14 cellular contexts compared by ENCODE assay signal in the genomic region with DNA sequence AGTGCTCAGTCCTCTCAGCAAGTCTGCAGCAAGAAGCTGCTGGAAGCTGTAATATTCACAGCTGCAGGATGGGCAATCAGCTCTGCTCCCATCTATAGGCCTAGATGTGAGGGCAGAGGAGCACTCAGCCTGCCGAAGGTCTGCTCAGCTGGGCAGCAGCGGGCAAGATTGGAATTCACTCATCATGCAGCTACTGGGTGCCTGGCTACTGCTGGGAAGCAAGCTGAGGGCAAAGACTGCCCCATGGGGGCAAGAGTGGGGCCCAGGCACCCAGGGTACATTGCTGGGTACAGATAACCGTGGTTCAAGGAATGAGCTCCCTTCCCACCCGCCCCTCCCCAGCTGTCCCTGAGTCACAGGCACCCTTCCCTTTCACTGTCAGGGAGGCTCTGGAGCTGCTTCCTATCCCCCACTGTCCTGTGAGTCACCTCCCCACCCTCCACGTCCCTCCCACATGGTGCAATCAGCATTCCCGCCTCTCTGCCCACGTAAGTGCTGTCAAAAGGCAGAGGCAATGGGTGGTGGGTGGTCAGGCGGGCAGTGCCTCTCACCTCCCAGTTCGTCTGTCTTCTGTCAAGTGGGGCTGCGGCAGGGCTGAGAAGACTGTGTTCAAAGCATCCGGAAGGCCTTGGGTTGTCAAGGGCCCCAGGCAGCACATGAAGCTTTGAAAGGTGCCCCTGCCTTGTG.
DNase-seq lines count a peak whose midpoint lies in the region; ATAC-seq and TF ChIP-seq lines count a peak whose summit lies in the region.
"Had no signal": no experiment of that assay in that cellular context is flagged by ENCODE, and none has a peak within 500 bp of the region (broad histone marks: within the 10 kb centered on the region; RNA-seq: fewer than 3 reads in every experiment).

No MANE protein-coding gene starts in this region.

- no peak overlapping the region for H2BK15ac ChIP-seq in mesenchymal stem cell (ENCODE audit: low read depth, poor library complexity, severe bottlenecking)

- no peaks in the 10 kb centered on the region for H3K36me3 ChIP-seq in mesenchymal stem cell (ENCODE audit: control insufficient read depth in 1 of 2, insufficient read depth in 2 of 2, low read depth in 1 of 2, low read length in 2 of 2)
- H3K36me3 ChIP-seq: HAP-1, pancreas, vagina had no signal

- H2AK5ac ChIP-seq in mesenchymal stem cell (ENCODE audit: low read length, severe bottlenecking) = no peak overlapping the region

- 55% methylated on average over 11 of the region's 11 CpGs for WGBS in mesenchymal stem cell

- H3K4me2 ChIP-seq in mesenchymal stem cell (ENCODE audit: low read length, poor library complexity, severe bottlenecking) = no peak overlapping the region

- H3K27me3 ChIP-seq in mesenchymal stem cell (ENCODE audit: control insufficient read depth in 1 of 2, insufficient read depth in 1 of 2, low read length in 2 of 2) = peaks cover 3 to 4% of the 10 kb centered on the region in 2 experiments
- H3K27me3 ChIP-seq: pancreas, vagina had no signal

- H3K18ac ChIP-seq in mesenchymal stem cell (ENCODE audit: low read depth in 1 of 2, low read length in 2 of 2) = no peak overlapping the region

- TF ChIP-seq CTCF in epithelial cell of esophagus (IDR thresholded peaks at IDR 0.05; ENCODE audit: insufficient read depth, low read depth, low read length, missing control alignments) = no peak

- no peak overlapping the region for H2BK12ac ChIP-seq in mesenchymal stem cell (ENCODE audit: low read length in 2 of 2)

- H4K91ac ChIP-seq in mesenchymal stem cell (ENCODE audit: low read length) = no peak overlapping the region

- DNase-seq in EL (peak; percentile 90), NCI-H226 (peak; percentile 86), epithelial cell of esophagus (ENCODE audit: low read depth) (peak; percentile 72), non-pigmented ciliary epithelial cell (ENCODE audit: low read depth) (peak; percentile 48), mesenchymal stem cell (no peak), Right ventricle myocardium superior (no peak)
- DNase-seq in activated CD4-positive, CD25-positive, alpha-beta regulatory T cell (lab: John Stamatoyannopoulos, UW) = no peak
- DNase-seq: activated CD4-positive, alpha-beta T cell treated with anti-CD3 and anti-CD28 coated beads, Interleukin-2, amount 10 ng/mL, durations not matched to agents 24 days and 14 days; effector memory CD8-positive, alpha-beta T cell; NCI-H1930; pancreas had no signal

- H3K9ac ChIP-seq in mesenchymal stem cell (ENCODE audit: low read length) = no peak overlapping the region

- intact Hi-C loops in Right ventricle myocardium superior (cut with DNase I) = no loop called here

- no peak overlapping the region for H4K8ac ChIP-seq in mesenchymal stem cell (ENCODE audit: low read length)

- H2AFZ ChIP-seq in mesenchymal stem cell (ENCODE audit: low read depth, low read length) = no peak overlapping the region

- ATAC-seq in HG03175 (IDR thresholded peaks at IDR 0.05; ENCODE audit: unreplicated experiment) (no peak), Right ventricle myocardium superior (ENCODE audit: poor library complexity) (no peak)
- ATAC-seq: effector memory CD8-positive, alpha-beta T cell; pancreas had no signal

- no peaks in the 10 kb centered on the region for H3K79me1 ChIP-seq in mesenchymal stem cell (replicated peaks; ENCODE audit: low read length, poor library complexity, severe bottlenecking)

- H3K4ac ChIP-seq in mesenchymal stem cell (ENCODE audit: low read depth in 1 of 2, low read length in 2 of 2) = no peak overlapping the region

- H3K4me1 ChIP-seq in mesenchymal stem cell (ENCODE audit: control insufficient read depth, insufficient read depth, low read depth, low read length) = peaks cover 7% of the 10 kb centered on the region
- H3K4me1 ChIP-seq: HAP-1, pancreas, vagina had no signal

- no peak overlapping the region for H3K23ac ChIP-seq in mesenchymal stem cell (ENCODE audit: low read length in 2 of 2)

- no peak overlapping the region for H3K27ac ChIP-seq in mesenchymal stem cell (ENCODE audit: low read length, poor library complexity, severe bottlenecking)
- H3K27ac ChIP-seq: pancreas, vagina had no signal

- no peak overlapping the region for H3K14ac ChIP-seq in mesenchymal stem cell (ENCODE audit: low read length in 2 of 2)

- H2BK5ac ChIP-seq in mesenchymal stem cell (ENCODE audit: low read depth, low read length, poor library complexity, severe bottlenecking) = no peak overlapping the region

- H3K9me3 ChIP-seq in mesenchymal stem cell (ENCODE audit: control insufficient read depth, low read length) = no peaks in the 10 kb centered on the region
- H3K9me3 ChIP-seq: HAP-1, pancreas, vagina had no signal

- no peak overlapping the region for H2BK120ac ChIP-seq in mesenchymal stem cell (ENCODE audit: low read depth, low read length)

- H3K4me3 ChIP-seq in epithelial cell of esophagus (ENCODE audit: low read length) (no peak overlapping the region), mesenchymal stem cell (ENCODE audit: insufficient read depth in 1 of 2, low read depth in 1 of 2, low read length in 2 of 2) (no peak overlapping the region)
- H3K4me3 ChIP-seq: HAP-1, pancreas, vagina had no signal

Comparison
In these comparisons a context has a peak if more than half of its experiments do, and no peak if none do; other contexts are left out.
1. DNase-seq: peak in EL (single experiment), NCI-H226 (single experiment), epithelial cell of esophagus (single experiment) and non-pigmented ciliary epithelial cell (single experiment); none in mesenchymal stem cell (single experiment), activated CD4-positive, CD25-positive, alpha-beta regulatory T cell (0 of 4) and Right ventricle myocardium superior (single experiment).